Comparison of ENCODE assay signal across 8 cellular contexts in the genomic region with DNA sequence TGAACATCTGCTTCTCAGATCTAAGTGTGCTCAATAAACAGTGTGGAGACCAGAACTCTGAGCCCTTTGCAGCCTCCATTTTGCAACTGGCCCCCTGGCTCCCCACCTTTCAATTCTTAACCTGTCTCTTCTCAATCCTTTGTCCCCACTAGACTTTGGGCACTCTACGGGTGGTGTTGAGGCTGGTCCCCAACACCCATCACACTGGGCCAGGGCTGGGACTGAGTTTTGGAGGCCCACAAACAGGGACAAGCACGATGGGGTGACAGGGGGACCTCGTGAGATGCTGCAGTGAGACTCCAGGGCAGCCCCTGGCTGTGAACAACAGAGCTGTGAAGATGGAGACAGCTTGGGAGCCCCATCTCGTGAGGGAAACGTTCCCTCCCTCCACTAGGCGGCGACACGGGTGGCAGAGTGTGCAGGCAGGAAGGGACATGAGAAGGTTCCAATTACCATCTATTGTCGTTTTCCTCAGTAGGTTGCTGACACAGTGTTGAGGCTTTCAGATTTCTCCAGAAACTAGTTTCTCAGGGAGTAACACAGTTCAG. TPM values are rescaled to one million over a fixed set of nuclear protein-coding genes. Genes with fewer than 3 reads are reported as not detected.
DNase-seq lines count a peak whose midpoint lies in the region; ATAC-seq and TF ChIP-seq lines count a peak whose summit lies in the region.

No MANE protein-coding gene starts in this region.

- peaks cover 38% of the 10 kb centered on the region for H3K4me1 Mint-ChIP-seq in activated CD4-positive, alpha-beta T cell treated with anti-CD3 and anti-CD28 coated beads, Interleukin-2, amount 10 ng/mL, durations not matched to agents 7 days and 5 days
- peaks cover 7% of the 10 kb centered on the region for H3K4me1 Mint-ChIP-seq in endodermal cell

- H3K27me3 ChIP-seq in DOHH2 (ENCODE audit: control insufficient read depth, low read length) (no peaks in the 10 kb centered on the region), endodermal cell (ENCODE audit: control insufficient read depth, insufficient read depth, low read length, poor library complexity, severe bottlenecking) (no peaks in the 10 kb centered on the region), ovary (no peaks in the 10 kb centered on the region)

- H3K9me3 ChIP-seq in DOHH2 (ENCODE audit: control insufficient read depth, insufficient read depth, low read length) = no peaks in the 10 kb centered on the region
- peaks cover 8% of the 10 kb centered on the region for H3K9me3 ChIP-seq in endodermal cell (ENCODE audit: control insufficient read depth, low read length)
- H3K9me3 ChIP-seq in ovary = no peaks in the 10 kb centered on the region

- ATAC-seq in GM21528 (IDR thresholded peaks at IDR 0.05; ENCODE audit: low FRiP score, unreplicated experiment) = no peak

- H3K27ac Mint-ChIP-seq in activated CD4-positive, alpha-beta T cell treated with anti-CD3 and anti-CD28 coated beads, Interleukin-2, amount 10 ng/mL, durations not matched to agents 7 days and 5 days = peak overlapping the region; percentile 62
- no peak overlapping the region for H3K27ac Mint-ChIP-seq in endodermal cell

- TF ChIP-seq CTCF in DOHH2 (IDR thresholded peaks at IDR 0.05; ENCODE audit: low read depth, low read length, poor library complexity, severe bottlenecking) = peak; percentile 56
- TF ChIP-seq CTCF in endodermal cell (conservative IDR thresholded peaks at IDR 0.05) = peak; percentile 78
- no peak for TF ChIP-seq CTCF in ovary (IDR thresholded peaks at IDR 0.05)

- no peak overlapping the region for H3K9ac ChIP-seq in endodermal cell (ENCODE audit: extremely low read depth, low read length, poor library complexity, severe bottlenecking)

- 42 to 66% methylated on average over 7 to 9 of the region's 9 CpGs for WGBS in endodermal cell (ENCODE audit: insufficient coverage in 1 of 2, insufficient read length in 1 of 2), 2 experiments
- 58 to 61% (median 61%) methylated on average over 9 of the region's 9 CpGs for WGBS in ovary, 3 donors

- H3K27ac ChIP-seq in DOHH2 (ENCODE audit: low read depth, low read length) = no peak overlapping the region
- no peak overlapping the region for H3K27ac ChIP-seq in endodermal cell (ENCODE audit: low read depth, low read length)
- H3K27ac ChIP-seq in ovary = no peak overlapping the region

- in situ Hi-C loops in KBM-7 (cut with MboI; ENCODE audit: low pct_unique_long_range_greater_than_20kb, low sequenced_read_pairs) = no loop called here

- H3K27me3 Mint-ChIP-seq in activated CD4-positive, alpha-beta T cell treated with anti-CD3 and anti-CD28 coated beads, Interleukin-2, amount 10 ng/mL, durations not matched to agents 7 days and 5 days = no peaks in the 10 kb centered on the region
- H3K27me3 Mint-ChIP-seq in endodermal cell (ENCODE audit: insufficient read depth) = peaks cover 25% of the 10 kb centered on the region

- TF ChIP-seq EP300 in ovary (IDR thresholded peaks at IDR 0.05) = no peak

- H3K4me1 ChIP-seq in DOHH2 (ENCODE audit: control insufficient read depth, low read length) (peaks cover 36% of the 10 kb centered on the region), endodermal cell (ENCODE audit: control insufficient read depth, insufficient read depth, low read length) (no peaks in the 10 kb centered on the region), ovary (ENCODE audit: insufficient read depth) (peaks cover 25% of the 10 kb centered on the region)

- CTCF ChIA-PET in activated CD4-positive, alpha-beta T cell treated with anti-CD3 and anti-CD28 coated beads, Interleukin-2, amount 10 ng/mL, durations not matched to agents 7 days and 5 days (lab: Charles Lee) = interaction anchor here (1.4 to 2.3 kb wide), 3 partner anchors 10 to 29 kb away, joined by 3 to 15 read pairs (median 8); no protein-coding TSS in a partner anchor

- no peaks in the 10 kb centered on the region for H4K20me1 ChIP-seq in DOHH2 (ENCODE audit: control insufficient read depth, insufficient read depth, low read depth, low read length)

- H3K36me3 Mint-ChIP-seq in activated CD4-positive, alpha-beta T cell treated with anti-CD3 and anti-CD28 coated beads, Interleukin-2, amount 10 ng/mL, durations not matched to agents 7 days and 5 days (ENCODE audit: low read depth) = peaks cover 52% of the 10 kb centered on the region
- peaks cover 18% of the 10 kb centered on the region for H3K36me3 Mint-ChIP-seq in endodermal cell (ENCODE audit: low read depth)

- intact Hi-C loops in ovary (cut with DNase I) = no loop called here

- no peak overlapping the region for H3K4me3 Mint-ChIP-seq in activated CD4-positive, alpha-beta T cell treated with anti-CD3 and anti-CD28 coated beads, Interleukin-2, amount 10 ng/mL, durations not matched to agents 7 days and 5 days
- H3K4me3 Mint-ChIP-seq in endodermal cell = no peak overlapping the region

- H3K4me2 ChIP-seq in DOHH2 (ENCODE audit: low read length) = no peak overlapping the region

- H3F3A ChIP-seq in DOHH2 (ENCODE audit: control insufficient read depth, insufficient read depth) = peaks cover 13% of the 10 kb centered on the region

- peaks cover 4% of the 10 kb centered on the region for H3K9me3 Mint-ChIP-seq in activated CD4-positive, alpha-beta T cell treated with anti-CD3 and anti-CD28 coated beads, Interleukin-2, amount 10 ng/mL, durations not matched to agents 7 days and 5 days
- peaks cover 7% of the 10 kb centered on the region for H3K9me3 Mint-ChIP-seq in endodermal cell

- H3K79me2 ChIP-seq in DOHH2 (ENCODE audit: control insufficient read depth, low read length) = peaks cover 88% of the 10 kb centered on the region

- no peaks in the 10 kb centered on the region for H3K9me2 ChIP-seq in DOHH2 (replicated peaks; ENCODE audit: control insufficient read depth, low read length)

- H3K36me3 ChIP-seq in DOHH2 (ENCODE audit: control insufficient read depth, low read length) = peaks cover 81% of the 10 kb centered on the region
- H3K36me3 ChIP-seq in endodermal cell (ENCODE audit: control insufficient read depth, insufficient read depth, low read length) = peaks cover 9% of the 10 kb centered on the region
- no peaks in the 10 kb centered on the region for H3K36me3 ChIP-seq in ovary

- peak; percentile 67 for DNase-seq in KBM-7
- DNase-seq in activated CD4-positive, alpha-beta T cell treated with anti-CD3 and anti-CD28 coated beads, Interleukin-2, amount 10 ng/mL, durations not matched to agents 7 days and 5 days = peak; percentile 76
- peak; percentile 89 for DNase-seq in endodermal cell
- peak in 4 of 5 donors; percentile 27 to 44 (median 37) for DNase-seq in ovary
- DNase-seq in foreskin melanocyte = no peak
- DNase-seq in NCI-H2081 (lab: John Stamatoyannopoulos, UW) = no peak

- TF ChIP-seq POLR2A in ovary (IDR thresholded peaks at IDR 0.05) = no peak

- H3K4me3 ChIP-seq in DOHH2 (ENCODE audit: low read length) = no peak overlapping the region
- H3K4me3 ChIP-seq in endodermal cell (ENCODE audit: low read length) = no peak overlapping the region
- H3K4me3 ChIP-seq in ovary = no peak overlapping the region

- POLR2A ChIA-PET in activated CD4-positive, alpha-beta T cell treated with anti-CD3 and anti-CD28 coated beads, Interleukin-2, amount 10 ng/mL, durations not matched to agents 7 days and 5 days (lab: Charles Lee) = interaction anchor here (0.6 kb wide), 1 partner anchor 10 kb away, joined by 3 read pairs; no protein-coding TSS in a partner anchor

RNA-seq across cellular contexts. Expression of gene ANKMY1, which starts 1.2 kb away (rescaled TPM):
- 10 to 100 TPM; 38.5 to 39.5 TPM for total RNA-seq in activated CD4-positive, alpha-beta T cell treated with anti-CD3 and anti-CD28 coated beads, Interleukin-2, amount 10 ng/mL, durations not matched to agents 7 days and 5 days
- total RNA-seq in endodermal cell = 10 to 100 TPM in 1 of 2 donors, 1 to 10 TPM in 1; 7.4 to 13.3 TPM
- 6.2 TPM for polyA plus RNA-seq in endodermal cell (2013, experiment 1 of 2)
- polyA plus RNA-seq in endodermal cell (2013, experiment 2 of 2) = 4.8 TPM
- 10 to 100 TPM; 13.7 to 24.2 (median 21.6) TPM for total RNA-seq in ovary
- 10 to 100 TPM; 11.5 to 13.8 TPM for polyA plus RNA-seq in ovary

RNA-seq across cellular contexts. Expression of gene DUSP28, which starts 3.5 kb away (rescaled TPM):
- total RNA-seq in activated CD4-positive, alpha-beta T cell treated with anti-CD3 and anti-CD28 coated beads, Interleukin-2, amount 10 ng/mL, durations not matched to agents 7 days and 5 days = 10 to 100 TPM in 1 of 2 experiments, 1 to 10 TPM in 1; 9.6 to 11.6 TPM
- 1 to 10 TPM; 1.4 to 2.8 TPM for total RNA-seq in endodermal cell
- polyA plus RNA-seq in endodermal cell (2013, experiment 1 of 2) = 8.9 TPM
- polyA plus RNA-seq in endodermal cell (2013, experiment 2 of 2) = 6.1 TPM
- total RNA-seq in ovary = 1 to 10 TPM; 2.7 to 9.9 (median 4.3) TPM
- polyA plus RNA-seq in ovary = 1 to 10 TPM; 4.0 to 5.3 TPM

RNA-seq across cellular contexts. Expression of gene RNPEPL1, which starts 11.7 kb away (rescaled TPM):
- total RNA-seq in activated CD4-positive, alpha-beta T cell treated with anti-CD3 and anti-CD28 coated beads, Interleukin-2, amount 10 ng/mL, durations not matched to agents 7 days and 5 days = 100 to 1,000 TPM; 118 to 122 TPM
- total RNA-seq in endodermal cell (10 to 100 TPM; 38.4 to 52.4 TPM), ovary (10 to 100 TPM; 15.1 to 25.2 (median 23.2) TPM)
- 18.2 TPM for polyA plus RNA-seq in endodermal cell (2013, experiment 1 of 2)
- 18.1 TPM for polyA plus RNA-seq in endodermal cell (2013, experiment 2 of 2)
- polyA plus RNA-seq in ovary = 10 to 100 TPM in 1 of 2 donors, 1 to 10 TPM in 1; 3.5 to 27.3 TPM

RNA-seq across cellular contexts. Expression of gene CAPN10, which starts 29.9 kb away (rescaled TPM):
- total RNA-seq in activated CD4-positive, alpha-beta T cell treated with anti-CD3 and anti-CD28 coated beads, Interleukin-2, amount 10 ng/mL, durations not matched to agents 7 days and 5 days = 10 to 100 TPM; 40.5 to 58.6 TPM
- total RNA-seq in endodermal cell (10 to 100 TPM; 58.9 to 61.9 TPM), ovary (10 to 100 TPM; 15.5 to 34.3 (median 26.8) TPM)
- 43.3 TPM for polyA plus RNA-seq in endodermal cell (2013, experiment 1 of 2)
- 41.5 TPM for polyA plus RNA-seq in endodermal cell (2013, experiment 2 of 2)
- 10 to 100 TPM in 1 of 2 donors, 1 to 10 TPM in 1; 2.2 to 21.7 TPM for polyA plus RNA-seq in ovary

Comparison
In these comparisons a context has a peak if more than half of its experiments do, and no peak if none do; other contexts are left out.
1. CTCF ChIP-seq: peak in DOHH2 (single experiment) and endodermal cell (single experiment); none in ovary (0 of 3).
2. DNase-seq: peak in KBM-7 (single experiment), activated CD4-positive, alpha-beta T cell treated with anti-CD3 and anti-CD28 coated beads, Interleukin-2, amount 10 ng/mL, durations not matched to agents 7 days and 5 days (single experiment), endodermal cell (single experiment) and ovary (4 of 5); none in foreskin melanocyte (single experiment) and NCI-H2081 (0 of 2).